In the genomic region with DNA sequence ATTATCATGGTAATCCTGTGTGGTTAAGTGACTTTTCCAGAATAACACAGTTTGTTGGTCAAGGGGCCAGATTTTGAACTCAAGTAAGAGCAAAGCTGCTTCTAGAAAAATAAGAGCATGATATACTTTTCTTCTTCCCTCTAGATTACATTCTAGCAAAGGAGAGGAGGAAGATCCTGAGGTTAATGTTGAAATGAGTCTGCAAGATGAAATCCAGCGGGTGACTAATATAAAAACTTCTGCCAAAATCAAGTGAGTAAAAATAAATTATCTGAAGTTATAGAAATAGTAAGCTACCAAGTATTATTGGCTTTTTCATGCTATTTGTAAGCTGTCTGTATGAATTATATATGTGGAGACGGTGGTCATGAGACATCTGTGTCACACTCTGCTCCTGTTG, we compare ENCODE assay signal across 29 cellular contexts.
"Had no signal": no experiment of that assay in that cellular context is flagged by ENCODE, and none has a peak within 500 bp of the region (broad histone marks: within the 10 kb centered on the region; RNA-seq: fewer than 3 reads in every experiment).

No MANE protein-coding gene starts in this region.

- H3K4me1 ChIP-seq: Peyer's patch, SJSA1 had no signal

- H3K4me3 Mint-ChIP-seq: activated CD4-positive, alpha-beta T cell treated with anti-CD3 and anti-CD28 coated beads, Interleukin-2, amount 10 ng/mL, durations not matched to agents 24 days and 14 days; activated CD8-positive, alpha-beta T cell treated with anti-CD3 and anti-CD28 coated beads, Interleukin-2, amount 10 ng/mL, durations not matched to agents 7 days and 5 days; activated naive CD4-positive, alpha-beta T cell treated with anti-CD3 and anti-CD28 coated beads, Interleukin-2, amount 10 ng/mL, durations not matched to agents 7 days and 5 days; activated naive CD8-positive, alpha-beta T cell; activated naive CD8-positive, alpha-beta T cell treated with anti-CD3 and anti-CD28 coated beads, Interleukin-2, amount 50 U/mL, for 24 hours; activated T-cell treated with anti-CD3 and anti-CD28 coated beads, Interleukin-2, amount 50 U/mL, for 24 hours; T-helper 1 cell treated with Interleukin-12 subunit alpha and Interleukin-12 subunit beta and Interleukin-4 antibody, amounts not matched to agents 30 μg/mL and 1 μg/mL, for 36 hours; T-helper 2 cell treated with Interferon-gamma antibody and Interleukin-4, amounts not matched to agents 5 μg/mL and 100 μg/mL, for 36 hours had no signal

- H3K9me3 ChIP-seq: Peyer's patch, SJSA1, SK-N-SH had no signal

- H3K9ac ChIP-seq: SK-N-SH had no signal

- H3K27me3 Mint-ChIP-seq: activated CD4-positive, alpha-beta T cell treated with anti-CD3 and anti-CD28 coated beads, Interleukin-2, amount 10 ng/mL, durations not matched to agents 24 days and 14 days; activated naive CD4-positive, alpha-beta T cell treated with anti-CD3 and anti-CD28 coated beads, Interleukin-2, amount 10 ng/mL, durations not matched to agents 7 days and 5 days; activated naive CD8-positive, alpha-beta T cell; activated naive CD8-positive, alpha-beta T cell treated with anti-CD3 and anti-CD28 coated beads, Interleukin-2, amount 50 U/mL, for 24 hours; activated T-cell treated with anti-CD3 and anti-CD28 coated beads, Interleukin-2, amount 50 U/mL, for 24 hours had no signal

- H3K27ac Mint-ChIP-seq: activated CD4-positive, alpha-beta T cell treated with anti-CD3 and anti-CD28 coated beads, Interleukin-2, amount 10 ng/mL, durations not matched to agents 24 days and 14 days; activated CD8-positive, alpha-beta T cell treated with anti-CD3 and anti-CD28 coated beads, Interleukin-2, amount 10 ng/mL, durations not matched to agents 7 days and 5 days; activated naive CD4-positive, alpha-beta T cell treated with anti-CD3 and anti-CD28 coated beads, Interleukin-2, amount 10 ng/mL, durations not matched to agents 7 days and 5 days; activated naive CD8-positive, alpha-beta T cell; activated naive CD8-positive, alpha-beta T cell treated with anti-CD3 and anti-CD28 coated beads, Interleukin-2, amount 50 U/mL, for 24 hours; activated T-cell treated with anti-CD3 and anti-CD28 coated beads, Interleukin-2, amount 50 U/mL, for 24 hours; T-helper 1 cell treated with Interleukin-12 subunit alpha and Interleukin-12 subunit beta and Interleukin-4 antibody, amounts not matched to agents 30 μg/mL and 1 μg/mL, for 36 hours; T-helper 2 cell treated with Interferon-gamma antibody and Interleukin-4, amounts not matched to agents 5 μg/mL and 100 μg/mL, for 36 hours had no signal

- ATAC-seq: activated CD8-positive, alpha-beta T cell treated with anti-CD3 and anti-CD28 coated beads, Interleukin-2, amount 10 ng/mL, durations not matched to agents 7 days and 5 days; activated naive CD8-positive, alpha-beta T cell treated with anti-CD3 and anti-CD28 coated beads, Interleukin-2, amount 50 U/mL, for 24 hours; PC-3 had no signal

- H3K4me3 ChIP-seq: Peyer's patch, SJSA1 had no signal

- H3K27me3 ChIP-seq: brain microvascular endothelial cell, Peyer's patch, SJSA1 had no signal

- H3K4me2 ChIP-seq: SK-N-SH had no signal

- H3K9me3 Mint-ChIP-seq: activated CD4-positive, alpha-beta T cell treated with anti-CD3 and anti-CD28 coated beads, Interleukin-2, amount 10 ng/mL, durations not matched to agents 24 days and 14 days; activated naive CD4-positive, alpha-beta T cell treated with anti-CD3 and anti-CD28 coated beads, Interleukin-2, amount 10 ng/mL, durations not matched to agents 7 days and 5 days; activated naive CD8-positive, alpha-beta T cell treated with anti-CD3 and anti-CD28 coated beads, Interleukin-2, amount 50 U/mL, for 24 hours; activated T-cell treated with anti-CD3 and anti-CD28 coated beads, Interleukin-2, amount 50 U/mL, for 24 hours; T-helper 1 cell treated with Interleukin-12 subunit alpha and Interleukin-12 subunit beta and Interleukin-4 antibody, amounts not matched to agents 30 μg/mL and 1 μg/mL, for 36 hours; T-helper 2 cell treated with Interferon-gamma antibody and Interleukin-4, amounts not matched to agents 5 μg/mL and 100 μg/mL, for 36 hours had no signal

- H3K4me1 Mint-ChIP-seq: activated naive CD4-positive, alpha-beta T cell treated with anti-CD3 and anti-CD28 coated beads, Interleukin-2, amount 10 ng/mL, durations not matched to agents 7 days and 5 days; activated naive CD8-positive, alpha-beta T cell treated with anti-CD3 and anti-CD28 coated beads, Interleukin-2, amount 50 U/mL, for 24 hours had no signal

- DNase-seq: activated CD4-positive, alpha-beta T cell treated with anti-CD3 and anti-CD28 coated beads, Interleukin-2, amount 10 ng/mL, durations not matched to agents 24 days and 14 days; activated CD4-positive, alpha-beta T cell treated with anti-CD3 and anti-CD28 coated beads, Interleukin-2, amount 50 U/mL, for 4 hours; activated CD8-positive, alpha-beta T cell treated with anti-CD3 and anti-CD28 coated beads, Interleukin-2, amount 10 ng/mL, durations not matched to agents 7 days and 5 days; activated gamma-delta T cell treated with Interleukin-2 at 50 U/mL for 16 hours; activated naive CD4-positive, alpha-beta T cell treated with anti-CD3 and anti-CD28 coated beads, Interleukin-2, amount 10 ng/mL, durations not matched to agents 7 days and 5 days; activated naive CD8-positive, alpha-beta T cell treated with anti-CD3 and anti-CD28 coated beads, Interleukin-2, amount 50 U/mL, for 24 hours; activated T-cell treated with anti-CD3 and anti-CD28 coated beads, Interleukin-2, amount 50 U/mL, for 24 hours; amniotic stem cell; aorta; brain microvascular endothelial cell; central memory CD4-positive, alpha-beta T cell; NCI-H1105 treated with DMSO at 0.1 percent for 48 hours; NCI-H1436; NCI-H1694; NCI-H2029; NCI-H345; NCI-H510A; NCI-H526; NCI-H748 treated with DMSO at 0.1 percent for 48 hours; NK-92 treated with Interleukin-12 subunit alpha and Interleukin-12 subunit beta, amount 100 ng/mL, for 24 hours; PC-3; Peyer's patch; RPMI8226; SHP77 treated with DMSO at 0.1 percent for 48 hours; SK-N-SH had no signal

- H3K27ac ChIP-seq: brain microvascular endothelial cell, Peyer's patch, SJSA1 had no signal
